ENCODE assay signal across 19 cellular contexts in genomic region chr1:116434849-116435248, GRCh38.
"Had no signal": no experiment of that assay in that cellular context is flagged by ENCODE, and none has a peak within 500 bp of the region (broad histone marks: within the 10 kb centered on the region; RNA-seq: fewer than 3 reads in every experiment).

No MANE protein-coding gene starts in this region.

- H3K4me1 ChIP-seq: foreskin keratinocyte, pancreas had no signal

- H3K9me3 ChIP-seq: pancreas, right lobe of liver had no signal

- H3K36me3 Mint-ChIP-seq: naive B cell; stimulated activated memory B cell treated with anti-CD40 and anti-IgM and Interleukin-4, amounts not matched to agents 10 μg/mL and 1 μg/mL and 100 μg/mL, for 72 hours; type B pancreatic cell had no signal

- H3K27ac ChIP-seq: coronary artery, foreskin keratinocyte, right lobe of liver had no signal

- H3K27ac Mint-ChIP-seq: naive B cell; nephron; progenitor cell of endocrine pancreas; stimulated activated memory B cell treated with anti-CD40 and anti-IgM and Interleukin-4, amounts not matched to agents 10 μg/mL and 1 μg/mL and 100 μg/mL, for 72 hours; stimulated activated naive CD8-positive, alpha-beta T cell treated with anti-CD3 and anti-CD28 coated beads, Interleukin-15, Interleukin-2, amounts not matched to agents 100 ng/mL and 50 ng/mL, for 24 hours; type B pancreatic cell had no signal

- H3K4me3 ChIP-seq: coronary artery, heart left ventricle, pancreas, right lobe of liver had no signal

- H3K27me3 ChIP-seq: heart left ventricle, pancreas, right lobe of liver had no signal

- H3K36me3 ChIP-seq: heart left ventricle, pancreas, right lobe of liver had no signal

- H3K4me1 Mint-ChIP-seq: naive B cell; stimulated activated memory B cell treated with anti-CD40 and anti-IgM and Interleukin-4, amounts not matched to agents 10 μg/mL and 1 μg/mL and 100 μg/mL, for 72 hours had no signal

- H3K4me3 Mint-ChIP-seq: naive B cell; nephron; stimulated activated memory B cell treated with anti-CD40 and anti-IgM and Interleukin-4, amounts not matched to agents 10 μg/mL and 1 μg/mL and 100 μg/mL, for 72 hours; stimulated activated naive CD8-positive, alpha-beta T cell treated with anti-CD3 and anti-CD28 coated beads, Interleukin-15, Interleukin-2, amounts not matched to agents 100 ng/mL and 50 ng/mL, for 24 hours; type B pancreatic cell had no signal

- ATAC-seq: foreskin keratinocyte; heart left ventricle; pancreas; right lobe of liver; stimulated activated memory B cell treated with anti-CD40 and anti-IgM and Interleukin-4, amounts not matched to agents 10 μg/mL and 1 μg/mL and 100 μg/mL, for 72 hours had no signal

- H3K9me3 Mint-ChIP-seq: stimulated activated memory B cell treated with anti-CD40 and anti-IgM and Interleukin-4, amounts not matched to agents 10 μg/mL and 1 μg/mL and 100 μg/mL, for 72 hours; stimulated activated naive CD8-positive, alpha-beta T cell treated with anti-CD3 and anti-CD28 coated beads, Interleukin-15, Interleukin-2, amounts not matched to agents 100 ng/mL and 50 ng/mL, for 24 hours; type B pancreatic cell had no signal

- DNase-seq: effector CD8-positive, alpha-beta T cell; foreskin keratinocyte; heart left ventricle; kidney glomerular epithelial cell; mesendoderm; naive B cell; occipital lobe; pancreas; retina; right lobe of liver; stimulated activated CD4-positive, alpha-beta T cell treated with anti-CD3 and anti-CD28 coated beads, Interleukin-4, amount 100 ng/mL, for 24 hours had no signal

- H3K27me3 Mint-ChIP-seq: progenitor cell of endocrine pancreas; stimulated activated memory B cell treated with anti-CD40 and anti-IgM and Interleukin-4, amounts not matched to agents 10 μg/mL and 1 μg/mL and 100 μg/mL, for 72 hours; type B pancreatic cell had no signal

- FAIRE-seq: islet of Langerhans, pancreas, urothelium cell line had no signal
